Comparison of ENCODE assay signal across 8 cellular contexts in genomic region chr1:171740987-171741871, GRCh38. TPM values are rescaled to one million over a fixed set of nuclear protein-coding genes. Genes with fewer than 3 reads are reported as not detected.
DNase-seq lines count a peak whose midpoint lies in the region; ATAC-seq and TF ChIP-seq lines count a peak whose summit lies in the region.

No MANE protein-coding gene starts in this region.

- CTCF ChIA-PET in activated CD4-positive, alpha-beta T cell treated with anti-CD3 and anti-CD28 coated beads for 36 hours (lab: Charles Lee), result interaction anchor here (0.8 to 2.6 kb wide), 8 partner anchors 9 to 428 kb away, joined by 3 to 11 read pairs (median 6); partner anchors contain the start of genes FMO4 and METTL13

- no peaks in the 10 kb centered on the region for H3K9me3 ChIP-seq in lower lobe of right lung

- peak; percentile 28 for ATAC-seq in HG02798 (IDR thresholded peaks at IDR 0.05; ENCODE audit: poor library complexity, unreplicated experiment)
- peak; percentile 27 for ATAC-seq in activated CD4-positive, alpha-beta T cell treated with anti-CD3 and anti-CD28 coated beads for 36 hours
- ATAC-seq in lower lobe of right lung, result peak; percentile 61 to 64

- no peaks in the 10 kb centered on the region for H3K9me3 Mint-ChIP-seq in activated CD4-positive, alpha-beta T cell treated with anti-CD3 and anti-CD28 coated beads for 36 hours (ENCODE audit: low read depth)

- H3K36me3 ChIP-seq in lower lobe of right lung, result peaks cover 22% of the 10 kb centered on the region

- H3K4me3 ChIP-seq in GM12865 (ENCODE audit: low read depth, low read length), result peak overlapping the region; percentile 92
- H3K4me3 ChIP-seq in dorsolateral prefrontal cortex, result peak overlapping the region; percentile 59 to 100 (median 88)
- H3K4me3 ChIP-seq in lower lobe of right lung, result peak overlapping the region; percentile 85

- peak; percentile 75 for DNase-seq in GM12865 (ENCODE audit: low read depth)
- DNase-seq in NCI-H2227 treated with DMSO at 0.1 percent for 48 hours (lab: John Stamatoyannopoulos, UW), result peak; percentile 40
- peak; percentile 71 for DNase-seq in activated CD4-positive, alpha-beta T cell treated with anti-CD3 and anti-CD28 coated beads for 36 hours
- peak in 7 of 10 donors; percentile 22 to 51 (median 39) for DNase-seq in dorsolateral prefrontal cortex
- peak; percentile 56 for DNase-seq in lower lobe of right lung
- peak; percentile 6 to 13 for DNase-seq in stimulated activated CD8-positive, alpha-beta memory T cell treated with anti-CD3 and anti-CD28 coated beads, Interleukin-4, amount 100 ng/mL, for 4 hours (ENCODE audit: low read depth in 2 of 2, low spot score in 1 of 2)
- DNase-seq in NCI-H2029 treated with DMSO at 0.1 percent for 48 hours (lab: John Stamatoyannopoulos, UW), result no peak

- H3K4me3 Mint-ChIP-seq in activated CD4-positive, alpha-beta T cell treated with anti-CD3 and anti-CD28 coated beads for 36 hours, result peak overlapping the region; percentile 92

- H3K27ac ChIP-seq in dorsolateral prefrontal cortex (peak overlapping the region in 58 of 59 donors; percentile 49 to 98 (median 95)), lower lobe of right lung (peak overlapping the region; percentile 95)

- peaks cover 9% of the 10 kb centered on the region for H3K36me3 Mint-ChIP-seq in activated CD4-positive, alpha-beta T cell treated with anti-CD3 and anti-CD28 coated beads for 36 hours (ENCODE audit: low read depth)

- H3K4me1 Mint-ChIP-seq in activated CD4-positive, alpha-beta T cell treated with anti-CD3 and anti-CD28 coated beads for 36 hours, result peaks cover 41% of the 10 kb centered on the region

- H3K4me1 ChIP-seq in lower lobe of right lung, result peaks cover 36% of the 10 kb centered on the region

- intact Hi-C loops in activated CD4-positive, alpha-beta T cell treated with anti-CD3 and anti-CD28 coated beads for 36 hours (cut with DNase I, micrococcal nuclease), result loop anchor here (1.0 to 10.0 kb wide), 9 partner anchors 84 to 1209 kb away; partner anchors contain the start of genes DNM3 (in 1 of the 2), FMO4 (in 1 of the 2), GORAB (in 1 of the 2) and PIGC (in 1 of the 2)
- intact Hi-C loops in dorsolateral prefrontal cortex (cut with DNase I) (no loop called here), lower lobe of right lung (cut with DNase I) (no loop called here)

- POLR2A ChIA-PET in activated CD4-positive, alpha-beta T cell treated with anti-CD3 and anti-CD28 coated beads for 36 hours (lab: Charles Lee), result interaction anchor here (0.9 kb wide), 1 partner anchor 40 kb away, joined by 3 read pairs; the partner anchor contains the start of gene METTL13

- H3K27me3 Mint-ChIP-seq in activated CD4-positive, alpha-beta T cell treated with anti-CD3 and anti-CD28 coated beads for 36 hours, result no peaks in the 10 kb centered on the region

- TF ChIP-seq CTCF in GM12865 (IDR thresholded peaks at IDR 0.05; ENCODE audit: insufficient read depth, low read depth, low read length, missing control alignments) (no peak), dorsolateral prefrontal cortex (IDR thresholded peaks at IDR 0.05 in 54 of 56, conservative IDR thresholded peaks at IDR 0.05 in 2 of 56; ENCODE audit: low read depth in 1 of 56, partially characterized antibody in 56 of 56) (peak in 13 of 56 donors; percentile 7 to 40 (median 18)), lower lobe of right lung (IDR thresholded peaks at IDR 0.05) (no peak)

- peak overlapping the region; percentile 99 for H3K27ac Mint-ChIP-seq in activated CD4-positive, alpha-beta T cell treated with anti-CD3 and anti-CD28 coated beads for 36 hours

- H3K27me3 ChIP-seq in dorsolateral prefrontal cortex (no peaks in the 10 kb centered on the region), lower lobe of right lung (ENCODE audit: low read depth) (no peaks in the 10 kb centered on the region)

RNA-seq across cellular contexts. Expression of gene VAMP4, which starts 0.6 kb away (rescaled TPM):
- total RNA-seq in activated CD4-positive, alpha-beta T cell treated with anti-CD3 and anti-CD28 coated beads for 36 hours, result 10 to 100 TPM in 1 of 2 experiments, 1 to 10 TPM in 1; 9.7 to 11.6 TPM
- total RNA-seq in dorsolateral prefrontal cortex (10 to 100 TPM; 21.0 to 40.2 (median 29.5) TPM), lower lobe of right lung (18.8 TPM)

RNA-seq across cellular contexts. Expression of gene METTL13, which starts 40.2 kb away (rescaled TPM):
- 10 to 100 TPM; 41.1 to 52.9 TPM for total RNA-seq in activated CD4-positive, alpha-beta T cell treated with anti-CD3 and anti-CD28 coated beads for 36 hours
- 10 to 100 TPM; 17.7 to 35.2 (median 25.0) TPM for total RNA-seq in dorsolateral prefrontal cortex
- 25.1 TPM for total RNA-seq in lower lobe of right lung

Comparison
In these comparisons a context has a peak if more than half of its experiments do, and no peak if none do; other contexts are left out.
1. intact Hi-C loops: an anchor here in activated CD4-positive, alpha-beta T cell treated with anti-CD3 and anti-CD28 coated beads for 36 hours (1.0 to 10.0 kb wide); none called in dorsolateral prefrontal cortex and lower lobe of right lung.